1 cellular context compared by ENCODE assay signal in the genomic region with DNA sequence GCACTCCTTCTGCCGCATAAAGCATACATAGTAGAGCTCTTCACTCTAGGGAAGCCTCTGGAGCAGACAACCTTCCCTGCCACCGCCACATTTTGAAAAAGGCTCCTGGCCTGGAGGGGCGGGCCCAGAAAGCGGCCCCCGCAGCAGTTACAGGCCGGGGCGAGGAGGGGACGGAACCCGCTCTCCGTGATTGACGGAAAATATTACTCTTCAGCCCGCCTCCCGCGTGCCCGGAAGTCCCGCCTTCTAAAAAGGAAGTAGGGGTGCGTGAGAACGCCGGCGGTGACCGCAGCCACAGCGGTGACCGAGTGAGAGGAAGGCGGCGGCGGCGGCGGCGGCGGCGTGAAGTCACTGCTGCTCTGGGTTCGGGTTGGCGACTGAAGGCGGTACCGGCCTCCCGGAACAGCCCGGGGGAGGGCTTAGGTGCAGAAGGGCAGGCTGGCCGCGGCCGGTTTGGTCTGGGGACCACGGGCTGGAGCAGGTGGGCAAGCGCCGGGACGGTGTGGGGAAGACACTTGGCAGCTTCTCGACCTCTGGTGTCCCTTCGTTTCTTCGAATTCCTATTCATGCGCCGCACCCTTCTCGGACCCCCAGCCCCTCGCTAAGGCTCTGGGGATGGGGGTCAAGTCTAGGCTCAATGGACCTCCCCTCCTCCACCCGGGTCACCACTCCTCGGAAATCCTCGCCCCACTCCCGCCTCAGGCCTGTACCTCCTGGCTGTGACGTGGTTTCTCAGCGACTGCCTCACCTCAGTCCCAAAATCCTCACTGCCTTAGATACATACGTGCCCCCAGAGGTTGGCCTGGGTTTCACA.
TF ChIP-seq lines count a peak whose summit lies in the region.

A gene (plus strand): TSS at position 295 of the 814 bp plus-strand sequence. CDS start 729 bp downstream, outside the sequence.

TF ChIP-seq in GM12878, 131 proteins besides CTCF, POLR2A, EP300 and RAD21 (continued from another document and continues in another):
- TF ChIP-seq, protein P1, sequence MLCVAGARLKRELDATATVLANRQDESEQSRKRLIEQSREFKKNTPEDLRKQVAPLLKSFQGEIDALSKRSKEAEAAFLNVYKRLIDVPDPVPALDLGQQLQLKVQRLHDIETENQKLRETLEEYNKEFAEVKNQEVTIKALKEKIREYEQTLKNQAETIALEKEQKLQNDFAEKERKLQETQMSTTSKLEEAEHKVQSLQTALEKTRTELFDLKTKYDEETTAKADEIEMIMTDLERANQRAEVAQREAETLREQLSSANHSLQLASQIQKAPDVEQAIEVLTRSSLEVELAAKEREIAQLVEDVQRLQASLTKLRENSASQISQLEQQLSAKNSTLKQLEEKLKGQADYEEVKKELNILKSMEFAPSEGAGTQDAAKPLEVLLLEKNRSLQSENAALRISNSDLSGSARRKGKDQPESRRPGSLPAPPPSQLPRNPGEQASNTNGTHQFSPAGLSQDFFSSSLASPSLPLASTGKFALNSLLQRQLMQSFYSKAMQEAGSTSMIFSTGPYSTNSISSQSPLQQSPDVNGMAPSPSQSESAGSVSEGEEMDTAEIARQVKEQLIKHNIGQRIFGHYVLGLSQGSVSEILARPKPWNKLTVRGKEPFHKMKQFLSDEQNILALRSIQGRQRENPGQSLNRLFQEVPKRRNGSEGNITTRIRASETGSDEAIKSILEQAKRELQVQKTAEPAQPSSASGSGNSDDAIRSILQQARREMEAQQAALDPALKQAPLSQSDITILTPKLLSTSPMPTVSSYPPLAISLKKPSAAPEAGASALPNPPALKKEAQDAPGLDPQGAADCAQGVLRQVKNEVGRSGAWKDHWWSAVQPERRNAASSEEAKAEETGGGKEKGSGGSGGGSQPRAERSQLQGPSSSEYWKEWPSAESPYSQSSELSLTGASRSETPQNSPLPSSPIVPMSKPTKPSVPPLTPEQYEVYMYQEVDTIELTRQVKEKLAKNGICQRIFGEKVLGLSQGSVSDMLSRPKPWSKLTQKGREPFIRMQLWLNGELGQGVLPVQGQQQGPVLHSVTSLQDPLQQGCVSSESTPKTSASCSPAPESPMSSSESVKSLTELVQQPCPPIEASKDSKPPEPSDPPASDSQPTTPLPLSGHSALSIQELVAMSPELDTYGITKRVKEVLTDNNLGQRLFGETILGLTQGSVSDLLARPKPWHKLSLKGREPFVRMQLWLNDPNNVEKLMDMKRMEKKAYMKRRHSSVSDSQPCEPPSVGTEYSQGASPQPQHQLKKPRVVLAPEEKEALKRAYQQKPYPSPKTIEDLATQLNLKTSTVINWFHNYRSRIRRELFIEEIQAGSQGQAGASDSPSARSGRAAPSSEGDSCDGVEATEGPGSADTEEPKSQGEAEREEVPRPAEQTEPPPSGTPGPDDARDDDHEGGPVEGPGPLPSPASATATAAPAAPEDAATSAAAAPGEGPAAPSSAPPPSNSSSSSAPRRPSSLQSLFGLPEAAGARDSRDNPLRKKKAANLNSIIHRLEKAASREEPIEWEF (IDR thresholded peaks at IDR 0.05; ENCODE audit: insufficient replicate concordance, low read depth, low read length) = no peak
- no peak for TF ChIP-seq CBX3 (IDR thresholded peaks at IDR 0.05; ENCODE audit: borderline replicate concordance, low read depth)
- TF ChIP-seq ZNF24 (IDR thresholded peaks at IDR 0.05) = no peak
- no peak for TF ChIP-seq NFYA (IDR thresholded peaks at IDR 0.05; ENCODE audit: borderline replicate concordance, low read depth, low read length)
- TF ChIP-seq SRF (IDR thresholded peaks at IDR 0.05; ENCODE audit: low read depth in 2 of 2, low read length in 2 of 2) = no peak
- no peak for TF ChIP-seq ATF7 (IDR thresholded peaks at IDR 0.05; ENCODE audit: low read depth)
- TF ChIP-seq, protein P2, sequence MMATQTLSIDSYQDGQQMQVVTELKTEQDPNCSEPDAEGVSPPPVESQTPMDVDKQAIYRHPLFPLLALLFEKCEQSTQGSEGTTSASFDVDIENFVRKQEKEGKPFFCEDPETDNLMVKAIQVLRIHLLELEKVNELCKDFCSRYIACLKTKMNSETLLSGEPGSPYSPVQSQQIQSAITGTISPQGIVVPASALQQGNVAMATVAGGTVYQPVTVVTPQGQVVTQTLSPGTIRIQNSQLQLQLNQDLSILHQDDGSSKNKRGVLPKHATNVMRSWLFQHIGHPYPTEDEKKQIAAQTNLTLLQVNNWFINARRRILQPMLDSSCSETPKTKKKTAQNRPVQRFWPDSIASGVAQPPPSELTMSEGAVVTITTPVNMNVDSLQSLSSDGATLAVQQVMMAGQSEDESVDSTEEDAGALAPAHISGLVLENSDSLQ (IDR thresholded peaks at IDR 0.05) = peak; percentile 96
- no peak for TF ChIP-seq POLR2AphosphoS2 (IDR thresholded peaks at IDR 0.05; ENCODE audit: low read depth, low read length)
- TF ChIP-seq, protein P3, sequence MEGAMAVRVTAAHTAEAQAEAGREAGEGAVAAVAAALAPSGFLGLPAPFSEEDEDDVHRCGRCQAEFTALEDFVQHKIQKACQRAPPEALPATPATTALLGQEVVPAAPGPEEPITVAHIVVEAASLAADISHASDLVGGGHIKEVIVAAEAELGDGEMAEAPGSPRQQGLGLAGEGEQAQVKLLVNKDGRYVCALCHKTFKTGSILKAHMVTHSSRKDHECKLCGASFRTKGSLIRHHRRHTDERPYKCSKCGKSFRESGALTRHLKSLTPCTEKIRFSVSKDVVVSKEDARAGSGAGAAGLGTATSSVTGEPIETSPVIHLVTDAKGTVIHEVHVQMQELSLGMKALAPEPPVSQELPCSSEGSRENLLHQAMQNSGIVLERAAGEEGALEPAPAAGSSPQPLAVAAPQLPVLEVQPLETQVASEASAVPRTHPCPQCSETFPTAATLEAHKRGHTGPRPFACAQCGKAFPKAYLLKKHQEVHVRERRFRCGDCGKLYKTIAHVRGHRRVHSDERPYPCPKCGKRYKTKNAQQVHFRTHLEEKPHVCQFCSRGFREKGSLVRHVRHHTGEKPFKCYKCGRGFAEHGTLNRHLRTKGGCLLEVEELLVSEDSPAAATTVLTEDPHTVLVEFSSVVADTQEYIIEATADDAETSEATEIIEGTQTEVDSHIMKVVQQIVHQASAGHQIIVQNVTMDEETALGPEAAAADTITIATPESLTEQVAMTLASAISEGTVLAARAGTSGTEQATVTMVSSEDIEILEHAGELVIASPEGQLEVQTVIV (IDR thresholded peaks at IDR 0.05; ENCODE audit: borderline replicate concordance, partially characterized antibody) = no peak
- TF ChIP-seq SP1 (IDR thresholded peaks at IDR 0.05; ENCODE audit: low read depth, low read length) = no peak
- TF ChIP-seq STAT3 (IDR thresholded peaks at IDR 0.05; ENCODE audit: low read depth, low read length) = no peak
- no peak for TF ChIP-seq ZBED1 (IDR thresholded peaks at IDR 0.05; ENCODE audit: borderline replicate concordance)
- no peak for TF ChIP-seq SUPT20H (IDR thresholded peaks at IDR 0.05; ENCODE audit: borderline replicate concordance, control insufficient read depth, low read depth, low read length)
- 0 out of 2 replicates have a peak, but pooled peaks have one; percentile 48 for TF ChIP-seq GATAD2B (conservative IDR thresholded peaks at IDR 0.05; ENCODE audit: low read depth)
- 0 out of 2 replicates have a peak, but pooled peaks have one; percentile 31 for TF ChIP-seq SMAD5 (IDR thresholded peaks at IDR 0.05; ENCODE audit: low read depth)
- TF ChIP-seq BHLHE40 (IDR thresholded peaks at IDR 0.05; ENCODE audit: borderline replicate concordance in 1 of 2, low read depth in 2 of 2, low read length in 1 of 2) = peak in 1 of 2 experiments; percentile 61; a peak in 1 of 4 replicates
- TF ChIP-seq, protein P4, sequence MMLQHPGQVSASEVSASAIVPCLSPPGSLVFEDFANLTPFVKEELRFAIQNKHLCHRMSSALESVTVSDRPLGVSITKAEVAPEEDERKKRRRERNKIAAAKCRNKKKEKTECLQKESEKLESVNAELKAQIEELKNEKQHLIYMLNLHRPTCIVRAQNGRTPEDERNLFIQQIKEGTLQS (IDR thresholded peaks at IDR 0.05; ENCODE audit: borderline replicate concordance, extremely low read depth, low read depth, low read length) = no peak
- TF ChIP-seq, protein P5, sequence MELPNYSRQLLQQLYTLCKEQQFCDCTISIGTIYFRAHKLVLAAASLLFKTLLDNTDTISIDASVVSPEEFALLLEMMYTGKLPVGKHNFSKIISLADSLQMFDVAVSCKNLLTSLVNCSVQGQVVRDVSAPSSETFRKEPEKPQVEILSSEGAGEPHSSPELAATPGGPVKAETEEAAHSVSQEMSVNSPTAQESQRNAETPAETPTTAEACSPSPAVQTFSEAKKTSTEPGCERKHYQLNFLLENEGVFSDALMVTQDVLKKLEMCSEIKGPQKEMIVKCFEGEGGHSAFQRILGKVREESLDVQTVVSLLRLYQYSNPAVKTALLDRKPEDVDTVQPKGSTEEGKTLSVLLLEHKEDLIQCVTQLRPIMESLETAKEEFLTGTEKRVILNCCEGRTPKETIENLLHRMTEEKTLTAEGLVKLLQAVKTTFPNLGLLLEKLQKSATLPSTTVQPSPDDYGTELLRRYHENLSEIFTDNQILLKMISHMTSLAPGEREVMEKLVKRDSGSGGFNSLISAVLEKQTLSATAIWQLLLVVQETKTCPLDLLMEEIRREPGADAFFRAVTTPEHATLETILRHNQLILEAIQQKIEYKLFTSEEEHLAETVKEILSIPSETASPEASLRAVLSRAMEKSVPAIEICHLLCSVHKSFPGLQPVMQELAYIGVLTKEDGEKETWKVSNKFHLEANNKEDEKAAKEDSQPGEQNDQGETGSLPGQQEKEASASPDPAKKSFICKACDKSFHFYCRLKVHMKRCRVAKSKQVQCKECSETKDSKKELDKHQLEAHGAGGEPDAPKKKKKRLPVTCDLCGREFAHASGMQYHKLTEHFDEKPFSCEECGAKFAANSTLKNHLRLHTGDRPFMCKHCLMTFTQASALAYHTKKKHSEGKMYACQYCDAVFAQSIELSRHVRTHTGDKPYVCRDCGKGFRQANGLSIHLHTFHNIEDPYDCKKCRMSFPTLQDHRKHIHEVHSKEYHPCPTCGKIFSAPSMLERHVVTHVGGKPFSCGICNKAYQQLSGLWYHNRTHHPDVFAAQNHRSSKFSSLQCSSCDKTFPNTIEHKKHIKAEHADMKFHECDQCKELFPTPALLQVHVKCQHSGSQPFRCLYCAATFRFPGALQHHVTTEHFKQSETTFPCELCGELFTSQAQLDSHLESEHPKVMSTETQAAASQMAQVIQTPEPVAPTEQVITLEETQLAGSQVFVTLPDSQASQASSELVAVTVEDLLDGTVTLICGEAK (IDR thresholded peaks at IDR 0.05; ENCODE audit: borderline replicate concordance) = peak; percentile 89
- TF ChIP-seq TARDBP (IDR thresholded peaks at IDR 0.05; ENCODE audit: borderline replicate concordance) = no peak
- TF ChIP-seq RELA (IDR thresholded peaks at IDR 0.05; ENCODE audit: borderline replicate concordance, partially characterized antibody) = no peak
- TF ChIP-seq FOS (IDR thresholded peaks at IDR 0.05; ENCODE audit: borderline replicate concordance, extremely low read depth, insufficient read length) = no peak
- TF ChIP-seq, protein P6, sequence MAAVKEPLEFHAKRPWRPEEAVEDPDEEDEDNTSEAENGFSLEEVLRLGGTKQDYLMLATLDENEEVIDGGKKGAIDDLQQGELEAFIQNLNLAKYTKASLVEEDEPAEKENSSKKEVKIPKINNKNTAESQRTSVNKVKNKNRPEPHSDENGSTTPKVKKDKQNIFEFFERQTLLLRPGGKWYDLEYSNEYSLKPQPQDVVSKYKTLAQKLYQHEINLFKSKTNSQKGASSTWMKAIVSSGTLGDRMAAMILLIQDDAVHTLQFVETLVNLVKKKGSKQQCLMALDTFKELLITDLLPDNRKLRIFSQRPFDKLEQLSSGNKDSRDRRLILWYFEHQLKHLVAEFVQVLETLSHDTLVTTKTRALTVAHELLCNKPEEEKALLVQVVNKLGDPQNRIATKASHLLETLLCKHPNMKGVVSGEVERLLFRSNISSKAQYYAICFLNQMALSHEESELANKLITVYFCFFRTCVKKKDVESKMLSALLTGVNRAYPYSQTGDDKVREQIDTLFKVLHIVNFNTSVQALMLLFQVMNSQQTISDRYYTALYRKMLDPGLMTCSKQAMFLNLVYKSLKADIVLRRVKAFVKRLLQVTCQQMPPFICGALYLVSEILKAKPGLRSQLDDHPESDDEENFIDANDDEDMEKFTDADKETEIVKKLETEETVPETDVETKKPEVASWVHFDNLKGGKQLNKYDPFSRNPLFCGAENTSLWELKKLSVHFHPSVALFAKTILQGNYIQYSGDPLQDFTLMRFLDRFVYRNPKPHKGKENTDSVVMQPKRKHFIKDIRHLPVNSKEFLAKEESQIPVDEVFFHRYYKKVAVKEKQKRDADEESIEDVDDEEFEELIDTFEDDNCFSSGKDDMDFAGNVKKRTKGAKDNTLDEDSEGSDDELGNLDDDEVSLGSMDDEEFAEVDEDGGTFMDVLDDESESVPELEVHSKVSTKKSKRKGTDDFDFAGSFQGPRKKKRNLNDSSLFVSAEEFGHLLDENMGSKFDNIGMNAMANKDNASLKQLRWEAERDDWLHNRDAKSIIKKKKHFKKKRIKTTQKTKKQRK (IDR thresholded peaks at IDR 0.05; ENCODE audit: low read depth, low read length) = no peak
- TF ChIP-seq, protein P7, sequence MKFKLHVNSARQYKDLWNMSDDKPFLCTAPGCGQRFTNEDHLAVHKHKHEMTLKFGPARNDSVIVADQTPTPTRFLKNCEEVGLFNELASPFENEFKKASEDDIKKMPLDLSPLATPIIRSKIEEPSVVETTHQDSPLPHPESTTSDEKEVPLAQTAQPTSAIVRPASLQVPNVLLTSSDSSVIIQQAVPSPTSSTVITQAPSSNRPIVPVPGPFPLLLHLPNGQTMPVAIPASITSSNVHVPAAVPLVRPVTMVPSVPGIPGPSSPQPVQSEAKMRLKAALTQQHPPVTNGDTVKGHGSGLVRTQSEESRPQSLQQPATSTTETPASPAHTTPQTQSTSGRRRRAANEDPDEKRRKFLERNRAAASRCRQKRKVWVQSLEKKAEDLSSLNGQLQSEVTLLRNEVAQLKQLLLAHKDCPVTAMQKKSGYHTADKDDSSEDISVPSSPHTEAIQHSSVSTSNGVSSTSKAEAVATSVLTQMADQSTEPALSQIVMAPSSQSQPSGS (IDR thresholded peaks at IDR 0.05; ENCODE audit: low read length) = no peak
- no peak for TF ChIP-seq STAT1 (conservative IDR thresholded peaks at IDR 0.05)
- no peak; the same call in 1 of the 2 replicates for TF ChIP-seq TAF1 (IDR thresholded peaks at IDR 0.05; ENCODE audit: borderline replicate concordance, low read depth, low read length)
- no peak for TF ChIP-seq FOXK2 (IDR thresholded peaks at IDR 0.05)
- no peak for TF ChIP-seq FOXM1 (IDR thresholded peaks at IDR 0.05; ENCODE audit: low read depth, low read length)
- TF ChIP-seq, protein P8, sequence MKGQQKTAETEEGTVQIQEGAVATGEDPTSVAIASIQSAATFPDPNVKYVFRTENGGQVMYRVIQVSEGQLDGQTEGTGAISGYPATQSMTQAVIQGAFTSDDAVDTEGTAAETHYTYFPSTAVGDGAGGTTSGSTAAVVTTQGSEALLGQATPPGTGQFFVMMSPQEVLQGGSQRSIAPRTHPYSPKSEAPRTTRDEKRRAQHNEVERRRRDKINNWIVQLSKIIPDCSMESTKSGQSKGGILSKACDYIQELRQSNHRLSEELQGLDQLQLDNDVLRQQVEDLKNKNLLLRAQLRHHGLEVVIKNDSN (IDR thresholded peaks at IDR 0.05; ENCODE audit: borderline replicate concordance, extremely low read length, insufficient read depth, low read depth, low read length) = no peak
- no peak for TF ChIP-seq PML (IDR thresholded peaks at IDR 0.05; ENCODE audit: low read length)
- TF ChIP-seq TCF3 (IDR thresholded peaks at IDR 0.05; ENCODE audit: borderline replicate concordance, insufficient read depth, low read depth, low read length) = no peak
- no peak for TF ChIP-seq EZH2 (IDR thresholded peaks at IDR 0.05; ENCODE audit: borderline replicate concordance, control insufficient read depth, low read depth, low read length)
- TF ChIP-seq CBFB (IDR thresholded peaks at IDR 0.05; ENCODE audit: low read depth) = peak; percentile 62; the same call in 1 of the 2 replicates
- no peak for TF ChIP-seq HDAC6 (IDR thresholded peaks at IDR 0.05; ENCODE audit: unreplicated experiment)
- no peak for TF ChIP-seq ASH2L (IDR thresholded peaks at IDR 0.05; ENCODE audit: borderline replicate concordance, low read depth)
- no peak for TF ChIP-seq HCFC1 (IDR thresholded peaks at IDR 0.05; ENCODE audit: low read length)
